ENCODE assay signal across 14 cellular contexts in genomic region chr6:74735304-74735703, GRCh38.
A peak's percentile ranks its signal among the peaks of the same experiment; 100 is the strongest.
DNase-seq lines count a peak whose midpoint lies in the region; ATAC-seq and TF ChIP-seq lines count a peak whose summit lies in the region.
"Had no signal": no experiment of that assay in that cellular context is flagged by ENCODE, and none has a peak within 500 bp of the region (broad histone marks: within the 10 kb centered on the region; RNA-seq: fewer than 3 reads in every experiment).

No MANE protein-coding gene starts in this region.

- in situ Hi-C loops in gastrocnemius medialis (cut with MboI; ENCODE audit: low sequenced_read_pairs in 4 of 4), result no loop called here

- H3K36me3 ChIP-seq in SJSA1, result no peaks in the 10 kb centered on the region
- no peaks in the 10 kb centered on the region for H3K36me3 ChIP-seq in gastrocnemius medialis
- H3K36me3 ChIP-seq in CD8-positive, alpha-beta memory T cell (ENCODE audit: insufficient read depth, low read length), result no peaks in the 10 kb centered on the region
- H3K36me3 ChIP-seq: colonic mucosa, vagina had no signal

- no peak overlapping the region for H3K27ac Mint-ChIP-seq in CD8-positive, alpha-beta memory T cell

- H3K36me3 Mint-ChIP-seq in CD8-positive, alpha-beta memory T cell, result no peaks in the 10 kb centered on the region

- H3K4me1 ChIP-seq in SJSA1 (replicated peaks), result peaks cover 36% of the 10 kb centered on the region
- H3K4me1 ChIP-seq in gastrocnemius medialis, result no peaks in the 10 kb centered on the region
- no peaks in the 10 kb centered on the region for H3K4me1 ChIP-seq in CD8-positive, alpha-beta memory T cell (ENCODE audit: insufficient read depth, low read length)
- H3K4me1 ChIP-seq: colonic mucosa, vagina had no signal

- DNase-seq in EL (peak; percentile 84), SJSA1 (ENCODE audit: low read depth in 1 of 2, low spot score in 2 of 2) (peak; percentile 50 to 70), fibroblast of the aortic adventitia (ENCODE audit: low read depth) (peak; percentile 91), gastrocnemius medialis (peak; percentile 4 to 27), SKM-1 (lab: John Stamatoyannopoulos, UW; ENCODE audit: unreplicated experiment) (no peak)
- no peak for DNase-seq in activated CD4-positive, alpha-beta T cell treated with anti-CD3 and anti-CD28 coated beads for 4 hours
- DNase-seq in CD8-positive, alpha-beta memory T cell, result no peak
- no peak for DNase-seq in effector CD4-positive, alpha-beta T cell
- DNase-seq: colonic mucosa, DMS 273 treated with DMSO at 0.1 percent for 48 hours, NCI-H1105, NCI-H526 treated with DMSO at 0.1 percent for 48 hours, right cardiac atrium had no signal

- no peak overlapping the region for H3K4me3 ChIP-seq in SJSA1
- H3K4me3 ChIP-seq in fibroblast of the aortic adventitia (ENCODE audit: low read depth, low read length), result no peak overlapping the region
- no peak overlapping the region for H3K4me3 ChIP-seq in gastrocnemius medialis
- H3K4me3 ChIP-seq in CD8-positive, alpha-beta memory T cell (ENCODE audit: low read length), result no peak overlapping the region
- H3K4me3 ChIP-seq: colonic mucosa, vagina had no signal

- H3K4me3 Mint-ChIP-seq in CD8-positive, alpha-beta memory T cell, result no peak overlapping the region

- TF ChIP-seq CTCF in fibroblast of the aortic adventitia (IDR thresholded peaks at IDR 0.05; ENCODE audit: insufficient read depth, low read length) (no peak), gastrocnemius medialis (IDR thresholded peaks at IDR 0.05 in 4 of 5, conservative IDR thresholded peaks at IDR 0.05 in 1 of 5) (no peak)

- no peak for TF ChIP-seq POLR2A in gastrocnemius medialis (IDR thresholded peaks at IDR 0.05)

- H3K27me3 Mint-ChIP-seq in CD8-positive, alpha-beta memory T cell, result no peaks in the 10 kb centered on the region

- H3K4me1 Mint-ChIP-seq in CD8-positive, alpha-beta memory T cell, result no peaks in the 10 kb centered on the region

- intact Hi-C loops in gastrocnemius medialis (cut with DNase I; ENCODE audit: low total_unique reads), result no loop called here

- H3K27me3 ChIP-seq in SJSA1 (replicated peaks), result no peaks in the 10 kb centered on the region
- H3K27me3 ChIP-seq in gastrocnemius medialis, result no peaks in the 10 kb centered on the region
- no peaks in the 10 kb centered on the region for H3K27me3 ChIP-seq in CD8-positive, alpha-beta memory T cell (ENCODE audit: insufficient read depth, low read length, poor library complexity, severe bottlenecking)
- H3K27me3 ChIP-seq: colonic mucosa, vagina had no signal

- CTCF ChIA-PET in CD8-positive, alpha-beta memory T cell (lab: Charles Lee), result no interaction called here

- H3K9me3 Mint-ChIP-seq in CD8-positive, alpha-beta memory T cell, result peaks cover 2 to 19% (median 4%) of the 10 kb centered on the region in 5 donors

- peak; percentile 61 to 72 for ATAC-seq in gastrocnemius medialis

- POLR2A ChIA-PET in CD8-positive, alpha-beta memory T cell (lab: Charles Lee), result no interaction called here

- H3K27ac ChIP-seq in SJSA1 (peak overlapping the region; percentile 60), gastrocnemius medialis (peak overlapping the region in 3 of 4 donors; percentile 24 to 48 (median 37))
- no peak overlapping the region for H3K27ac ChIP-seq in CD8-positive, alpha-beta memory T cell (ENCODE audit: low read depth, low read length)
- H3K27ac ChIP-seq: colonic mucosa, vagina had no signal

- H3K9me3 ChIP-seq in SJSA1 (replicated peaks) (no peaks in the 10 kb centered on the region), gastrocnemius medialis (no peaks in the 10 kb centered on the region)
- H3K9me3 ChIP-seq in CD8-positive, alpha-beta memory T cell (ENCODE audit: low read length), result no peaks in the 10 kb centered on the region
- H3K9me3 ChIP-seq: colonic mucosa, vagina had no signal

Comparison
In these comparisons a context has a peak if more than half of its experiments do, and no peak if none do; other contexts are left out.
1. DNase-seq: peak in EL (single experiment), SJSA1 (2 of 2), fibroblast of the aortic adventitia (single experiment) and gastrocnemius medialis (2 of 2); none in activated CD4-positive, alpha-beta T cell treated with anti-CD3 and anti-CD28 coated beads for 4 hours (0 of 2), SKM-1 (single experiment), CD8-positive, alpha-beta memory T cell (0 of 5) and effector CD4-positive, alpha-beta T cell (single experiment).